Comparison of ENCODE assay signal across 22 cellular contexts in genomic region chr2:196369967-196370366, GRCh38.
"Had no signal": no experiment of that assay in that cellular context is flagged by ENCODE, and none has a peak within 500 bp of the region (broad histone marks: within the 10 kb centered on the region; RNA-seq: fewer than 3 reads in every experiment).

No MANE protein-coding gene starts in this region.

- H3K4me2 ChIP-seq: KMS-11 had no signal

- H3K27ac Mint-ChIP-seq: activated CD4-positive, alpha-beta memory T cell treated with anti-CD3 and anti-CD28 coated beads for 36 hours; activated CD4-positive, alpha-beta T cell treated with anti-CD3 and anti-CD28 coated beads, Interleukin-2, amount 10 ng/mL, durations not matched to agents 7 days and 5 days; activated naive CD4-positive, alpha-beta T cell treated with anti-CD3 and anti-CD28 coated beads, Interleukin-2, amount 50 U/mL, for 72 hours; activated naive CD8-positive, alpha-beta T cell treated with anti-CD3 and anti-CD28 coated beads, Interleukin-2, amount 50 U/mL, for 24 hours had no signal

- DNase-seq: activated CD4-positive, alpha-beta memory T cell treated with anti-CD3 and anti-CD28 coated beads for 36 hours; activated CD4-positive, alpha-beta T cell treated with anti-CD3 and anti-CD28 coated beads, Interleukin-2, amount 10 ng/mL, durations not matched to agents 7 days and 5 days; activated CD4-positive, CD25-positive, alpha-beta regulatory T cell; activated CD8-positive, alpha-beta memory T cell treated with anti-CD3 and anti-CD28 coated beads for 24 hours; activated effector memory CD4-positive, alpha-beta T cell treated with anti-CD3 and anti-CD28 coated beads, Interleukin-2, amount 50 U/mL, for 16 hours; activated naive CD4-positive, alpha-beta T cell treated with Interleukin-2 at 50 U/mL for 16 hours; activated naive CD8-positive, alpha-beta T cell treated with anti-CD3 and anti-CD28 coated beads, Interleukin-2, amount 50 U/mL, for 24 hours; activated T-cell treated with anti-CD3 and anti-CD28 coated beads, Interleukin-2, amount 50 U/mL, for 4 hours; amniotic stem cell; body of pancreas; MM.1S; NCI-H1105; NCI-H1436; NCI-H1694 treated with DMSO at 0.1 percent for 48 hours; NCI-H2081; NCI-H510A treated with DMSO at 0.1 percent for 48 hours; NCI-H69; SHP77 treated with DMSO at 0.1 percent for 48 hours had no signal

- H3K27ac ChIP-seq: ascending aorta, body of pancreas, KMS-11, VCaP had no signal

- ATAC-seq: activated naive CD4-positive, alpha-beta T cell treated with anti-CD3 and anti-CD28 coated beads, Interleukin-2, amount 50 U/mL, for 72 hours; activated naive CD8-positive, alpha-beta T cell treated with anti-CD3 and anti-CD28 coated beads, Interleukin-2, amount 50 U/mL, for 24 hours; activated T-cell treated with anti-CD3 and anti-CD28 coated beads, Interleukin-2, amount 50 U/mL, for 4 hours; body of pancreas had no signal

- H3K9ac ChIP-seq: KMS-11 had no signal

- H3K36me3 ChIP-seq: ascending aorta had no signal

- H3K4me3 ChIP-seq: ascending aorta, body of pancreas had no signal

- H3K4me1 ChIP-seq: body of pancreas had no signal

- H3K4me3 Mint-ChIP-seq: activated CD4-positive, alpha-beta memory T cell treated with anti-CD3 and anti-CD28 coated beads for 36 hours; activated CD4-positive, alpha-beta T cell treated with anti-CD3 and anti-CD28 coated beads, Interleukin-2, amount 10 ng/mL, durations not matched to agents 7 days and 5 days; activated naive CD8-positive, alpha-beta T cell treated with anti-CD3 and anti-CD28 coated beads, Interleukin-2, amount 50 U/mL, for 24 hours; activated T-cell treated with anti-CD3 and anti-CD28 coated beads, Interleukin-2, amount 50 U/mL, for 4 hours had no signal

- H3K9me3 ChIP-seq: body of pancreas had no signal

- H3K27me3 ChIP-seq: ascending aorta, body of pancreas had no signal
